Comparison of ENCODE assay signal across 19 cellular contexts in genomic region chr9:129446828-129447550, GRCh38.
DNase-seq lines count a peak whose midpoint lies in the region; ATAC-seq and TF ChIP-seq lines count a peak whose summit lies in the region.
"Had no signal": no experiment of that assay in that cellular context is flagged by ENCODE, and none has a peak within 500 bp of the region (broad histone marks: within the 10 kb centered on the region; RNA-seq: fewer than 3 reads in every experiment).

No MANE protein-coding gene starts in this region.

- intact Hi-C loops in OCI-LY7 (cut with micrococcal nuclease; ENCODE audit: unreplicated experiment): no loop called here
- intact Hi-C loops in dorsolateral prefrontal cortex (cut with DNase I): loop anchor here in 1 of 2 donors (1.0 kb wide), 1 partner anchor 19 kb away; no protein-coding TSS in a partner anchor

- peaks cover 11% of the 10 kb centered on the region for H3K4me1 ChIP-seq in OCI-LY7 (ENCODE audit: insufficient read depth, low read length, poor library complexity, severe bottlenecking)

- H3K9me3 ChIP-seq in OCI-LY7 (ENCODE audit: low read length): no peaks in the 10 kb centered on the region

- peak; percentile 18 for DNase-seq in NCI-H1436 treated with DMSO at 0.1 percent for 48 hours (lab: John Stamatoyannopoulos, UW)
- DNase-seq in NCI-H1436 (lab: John Stamatoyannopoulos, UW): no peak
- peak; percentile 27 for DNase-seq in OCI-LY7 (ENCODE audit: low spot score)
- DNase-seq in dorsolateral prefrontal cortex: peak; percentile 57 to 90 (median 76)
- peak in 39 of 49 donors; percentile 13 to 86 (median 53) for DNase-seq in substantia nigra (lab: John Stamatoyannopoulos, UW)
- no peak for DNase-seq in epidermal melanocyte (ENCODE audit: insufficient read length, low spot score)
- no peak for DNase-seq in T-cell
- DNase-seq in stimulated activated effector memory CD8-positive, alpha-beta T cell treated with anti-CD3 and anti-CD28 coated beads, Interleukin-12 subunit alpha, Interleukin-12 subunit beta, amount 100 ng/mL, for 72 hours (ENCODE audit: low spot score in 2 of 2): no peak
- DNase-seq: activated naive CD4-positive, alpha-beta T cell treated with anti-CD3 and anti-CD28 coated beads, Interleukin-2, amount 10 ng/mL, durations not matched to agents 7 days and 5 days; cerebellar nuclear complex; COR-L47; left colon; NK-92 treated with Interleukin-12 subunit alpha and Interleukin-12 subunit beta, amount 100 ng/mL, for 24 hours; stimulated activated CD4-positive, alpha-beta T cell treated with anti-CD3 and anti-CD28 coated beads, Interleukin-4, amount 100 ng/mL, for 1 hour had no signal

- H3K27me3 ChIP-seq in dorsolateral prefrontal cortex: no peaks in the 10 kb centered on the region

- H3K9me3 Mint-ChIP-seq in T-cell: no peaks in the 10 kb centered on the region
- no peaks in the 10 kb centered on the region for H3K9me3 Mint-ChIP-seq in stimulated activated effector memory CD8-positive, alpha-beta T cell treated with anti-CD3 and anti-CD28 coated beads, Interleukin-12 subunit alpha, Interleukin-12 subunit beta, amount 100 ng/mL, for 72 hours
- H3K9me3 Mint-ChIP-seq: activated naive CD4-positive, alpha-beta T cell treated with anti-CD3 and anti-CD28 coated beads, Interleukin-2, amount 10 ng/mL, durations not matched to agents 7 days and 5 days had no signal

- no peaks in the 10 kb centered on the region for H3K36me3 Mint-ChIP-seq in T-cell
- no peaks in the 10 kb centered on the region for H3K36me3 Mint-ChIP-seq in stimulated activated effector memory CD8-positive, alpha-beta T cell treated with anti-CD3 and anti-CD28 coated beads, Interleukin-12 subunit alpha, Interleukin-12 subunit beta, amount 100 ng/mL, for 72 hours
- H3K36me3 Mint-ChIP-seq: activated naive CD4-positive, alpha-beta T cell treated with anti-CD3 and anti-CD28 coated beads, Interleukin-2, amount 10 ng/mL, durations not matched to agents 7 days and 5 days had no signal

- POLR2A ChIA-PET in OCI-LY7 (lab: Charles Lee): no interaction called here
- POLR2A ChIA-PET in T-cell (lab: Charles Lee): no interaction called here

- no peak overlapping the region for H3K4me3 ChIP-seq in OCI-LY7 (ENCODE audit: low read depth, low read length, poor library complexity, severe bottlenecking)
- no peak overlapping the region for H3K4me3 ChIP-seq in dorsolateral prefrontal cortex
- H3K4me3 ChIP-seq: A549, SK-N-MC had no signal

- no peaks in the 10 kb centered on the region for H4K20me1 ChIP-seq in OCI-LY7 (ENCODE audit: insufficient read depth, low read length)

- H3K27ac ChIP-seq in OCI-LY7 (ENCODE audit: low read depth, low read length, poor library complexity, severe bottlenecking) (no peak overlapping the region), dorsolateral prefrontal cortex (peak overlapping the region in 53 of 59 donors; percentile 9 to 84 (median 66)), substantia nigra (ENCODE audit: low read depth, low read length, poor library complexity, severe bottlenecking) (no peak overlapping the region)
- H3K27ac ChIP-seq: epithelial cell of prostate, SK-N-MC, VCaP had no signal

- BruUV-seq in OCI-LY7 (replicated peaks; lab: Mats Ljungman, UMichigan): no TSS peak

- H3K27me3 Mint-ChIP-seq in T-cell: peaks cover 0 to 3% of the 10 kb centered on the region in 2 donors

- H3K27ac Mint-ChIP-seq in T-cell: no peak overlapping the region
- H3K27ac Mint-ChIP-seq in stimulated activated effector memory CD8-positive, alpha-beta T cell treated with anti-CD3 and anti-CD28 coated beads, Interleukin-12 subunit alpha, Interleukin-12 subunit beta, amount 100 ng/mL, for 72 hours: no peak overlapping the region
- H3K27ac Mint-ChIP-seq: activated naive CD4-positive, alpha-beta T cell treated with anti-CD3 and anti-CD28 coated beads, Interleukin-2, amount 10 ng/mL, durations not matched to agents 7 days and 5 days had no signal

- no peaks in the 10 kb centered on the region for H3K79me2 ChIP-seq in OCI-LY7 (ENCODE audit: insufficient read depth, low read depth, low read length)

- peaks cover 0 to 6% (median 5%) of the 10 kb centered on the region in 3 donors for H3K4me1 Mint-ChIP-seq in T-cell
- peaks cover 7% of the 10 kb centered on the region for H3K4me1 Mint-ChIP-seq in stimulated activated effector memory CD8-positive, alpha-beta T cell treated with anti-CD3 and anti-CD28 coated beads, Interleukin-12 subunit alpha, Interleukin-12 subunit beta, amount 100 ng/mL, for 72 hours

- TF ChIP-seq CTCF in OCI-LY7 (conservative IDR thresholded peaks at IDR 0.05; ENCODE audit: low read length): no peak
- TF ChIP-seq CTCF in dorsolateral prefrontal cortex (IDR thresholded peaks at IDR 0.05 in 54 of 56, conservative IDR thresholded peaks at IDR 0.05 in 2 of 56; ENCODE audit: low read depth in 1 of 56, partially characterized antibody in 56 of 56): peak in 1 of 56 donors; percentile 21

- H2AFZ ChIP-seq in OCI-LY7 (ENCODE audit: low read length): no peak overlapping the region

- CTCF ChIA-PET in OCI-LY7 (lab: Charles Lee; ENCODE audit: unreplicated experiment): no interaction called here
- CTCF ChIA-PET in T-cell (lab: Charles Lee): no interaction called here

- H3K9me2 ChIP-seq in OCI-LY7 (ENCODE audit: insufficient read depth, low read length): no peaks in the 10 kb centered on the region

- H3K36me3 ChIP-seq in OCI-LY7 (ENCODE audit: insufficient read depth, low read length): no peaks in the 10 kb centered on the region

- no peak for ATAC-seq in T-cell (replicated peaks in 1 of 4)
- no peak for ATAC-seq in stimulated activated effector memory CD8-positive, alpha-beta T cell treated with anti-CD3 and anti-CD28 coated beads, Interleukin-12 subunit alpha, Interleukin-12 subunit beta, amount 100 ng/mL, for 72 hours
- ATAC-seq: A549, HCT116, left colon had no signal

- H3K4me2 ChIP-seq in OCI-LY7 (ENCODE audit: low read length): no peak overlapping the region
- H3K4me2 ChIP-seq: A549 had no signal

- H3K4me3 Mint-ChIP-seq in T-cell: no peak overlapping the region
- no peak overlapping the region for H3K4me3 Mint-ChIP-seq in stimulated activated effector memory CD8-positive, alpha-beta T cell treated with anti-CD3 and anti-CD28 coated beads, Interleukin-12 subunit alpha, Interleukin-12 subunit beta, amount 100 ng/mL, for 72 hours
- H3K4me3 Mint-ChIP-seq: activated naive CD4-positive, alpha-beta T cell treated with anti-CD3 and anti-CD28 coated beads, Interleukin-2, amount 10 ng/mL, durations not matched to agents 7 days and 5 days had no signal

Comparison
In these comparisons a context has a peak if more than half of its experiments do, and no peak if none do; other contexts are left out.
1. DNase-seq: peak in NCI-H1436 treated with DMSO at 0.1 percent for 48 hours (single experiment), OCI-LY7 (single experiment), dorsolateral prefrontal cortex (10 of 10) and substantia nigra (39 of 49); none in NCI-H1436 (single experiment), epidermal melanocyte (single experiment), T-cell (0 of 34) and stimulated activated effector memory CD8-positive, alpha-beta T cell treated with anti-CD3 and anti-CD28 coated beads, Interleukin-12 subunit alpha, Interleukin-12 subunit beta, amount 100 ng/mL, for 72 hours (0 of 2).
2. H3K27ac ChIP-seq: peak in dorsolateral prefrontal cortex (53 of 59); none in OCI-LY7 (single experiment) and substantia nigra (single experiment).